9 cellular contexts compared by ENCODE assay signal in the genomic region with DNA sequence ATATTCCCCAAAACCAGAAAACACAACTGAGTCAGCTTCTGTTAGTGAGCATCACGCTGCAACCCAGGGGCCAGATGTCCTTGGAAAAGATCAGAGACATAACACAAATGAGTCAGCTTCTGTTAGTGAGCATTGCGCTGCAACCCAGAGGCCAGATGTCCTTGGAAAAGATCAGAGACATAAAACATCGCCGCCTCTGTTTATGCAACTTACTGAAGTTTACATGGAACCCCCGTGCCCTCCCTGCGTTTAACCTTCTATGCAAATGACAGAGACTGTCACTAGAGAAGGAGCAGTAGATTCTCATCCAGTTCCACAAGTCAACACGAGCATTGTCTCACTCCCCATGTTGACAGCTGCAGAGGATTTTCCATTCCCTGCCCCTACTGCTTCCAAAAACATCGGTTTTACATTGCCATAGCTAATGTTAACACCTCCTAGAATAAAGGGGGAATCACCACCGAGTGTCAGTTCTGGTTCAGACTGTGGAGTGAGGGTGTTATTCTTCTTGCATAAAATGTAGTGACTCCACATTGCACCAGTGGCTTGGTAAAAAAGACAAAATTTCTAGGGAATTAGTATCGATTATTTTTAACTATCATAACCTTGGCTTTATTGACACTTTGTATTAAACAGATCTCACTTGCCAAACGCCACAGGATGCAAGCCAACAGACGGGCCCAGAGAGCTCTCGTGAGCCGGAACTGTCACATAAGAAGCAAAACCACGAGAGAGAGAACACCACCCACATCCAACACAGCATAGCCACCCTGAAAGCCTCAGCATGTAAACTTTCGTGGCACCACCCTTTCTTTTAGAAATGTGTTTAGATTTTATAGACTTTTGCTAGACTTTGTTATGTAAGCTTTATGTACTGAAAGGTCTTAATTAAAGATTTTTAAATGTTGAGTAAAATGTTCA.
A peak's percentile ranks its signal among the peaks of the same experiment; 100 is the strongest.
DNase-seq lines count a peak whose midpoint lies in the region; ATAC-seq, FAIRE-seq and TF ChIP-seq lines count a peak whose summit lies in the region.
"Had no signal": no experiment of that assay in that cellular context is flagged by ENCODE, and none has a peak within 500 bp of the region (broad histone marks: within the 10 kb centered on the region; RNA-seq: fewer than 3 reads in every experiment).

No MANE protein-coding gene starts in this region.

- in situ Hi-C loops in mammary epithelial cell (cut with MboI; ENCODE audit: low sequenced_read_pairs in 2 of 2), result no loop called here

- H2AFZ ChIP-seq in HCT116 (ENCODE audit: low read depth, low read length, poor library complexity, severe bottlenecking) (no peak overlapping the region), mammary epithelial cell (ENCODE audit: low read depth, low read length) (no peak overlapping the region)

- peaks cover 0 to 5% of the 10 kb centered on the region in 2 experiments; a peak in 1 of 4 replicates for H3K4me1 ChIP-seq in HCT116 (ENCODE audit: control insufficient read depth in 1 of 2, insufficient read depth in 2 of 2, low read length in 2 of 2)
- H3K4me1 ChIP-seq in mammary epithelial cell (ENCODE audit: insufficient read depth, low read length), result peaks cover 27% of the 10 kb centered on the region

- 48% methylated on average over 16 of the region's 16 CpGs for WGBS in mammary epithelial cell (ENCODE audit: low coverage, missing lambda C conversion rate)

- peak overlapping the region; percentile 7 for H3K4me3 Mint-ChIP-seq in activated CD4-positive, alpha-beta T cell treated with anti-CD3 and anti-CD28 coated beads for 36 hours

- RAD21 ChIA-PET in HCT116 (lab: Charles Lee; ENCODE audit: low non-redundant PET in 1 of 2, low total read pairs in 2 of 2, uncharacterized antibody in 2 of 2, unreplicated experiment in 2 of 2), result no interaction called here

- H3K4me3 ChIP-seq in HCT116 (replicated peaks in 1 of 2; ENCODE audit: low read depth in 1 of 2, low read length in 2 of 2) (no peak overlapping the region), mammary epithelial cell (replicated peaks in 1 of 3; ENCODE audit: insufficient read depth in 1 of 3, low read depth in 2 of 3, low read length in 3 of 3) (no peak overlapping the region)

- FAIRE-seq in frontal cortex (lab: Jason Lieb, UNC), result no peak

- H3K9ac ChIP-seq in HCT116 (ENCODE audit: low read length) (no peak overlapping the region), mammary epithelial cell (ENCODE audit: insufficient read depth, low read length) (no peak overlapping the region)

- dilution Hi-C loops in mammary epithelial cell (cut with HindIII; ENCODE audit: low sequenced_read_pairs), result no loop called here

- TF ChIP-seq POLR2A in HCT116 (IDR thresholded peaks at IDR 0.05; ENCODE audit: borderline replicate concordance, extremely low read depth, insufficient read depth, insufficient read length), result no peak

- H4K20me1 ChIP-seq in HCT116 (ENCODE audit: insufficient read depth), result no peaks in the 10 kb centered on the region
- no peaks in the 10 kb centered on the region for H4K20me1 ChIP-seq in mammary epithelial cell (ENCODE audit: insufficient read depth, low read length)

- H3K27me3 ChIP-seq in HCT116 (ENCODE audit: insufficient read depth, low read length) (no peaks in the 10 kb centered on the region; the same call in 1 of the 2 replicates), mammary epithelial cell (ENCODE audit: insufficient read depth, low read length) (no peaks in the 10 kb centered on the region)

- peak overlapping the region; percentile 39 for H3K27ac Mint-ChIP-seq in activated CD4-positive, alpha-beta T cell treated with anti-CD3 and anti-CD28 coated beads for 36 hours

- H3K9me3 ChIP-seq in HCT116 (ENCODE audit: control insufficient read depth in 1 of 2, insufficient read depth in 1 of 2, low read depth in 1 of 2, low read length in 2 of 2) (no peaks in the 10 kb centered on the region), mammary epithelial cell (replicated peaks; ENCODE audit: insufficient read depth, low read length) (no peaks in the 10 kb centered on the region)

- TF ChIP-seq RAD21 in HCT116 (IDR thresholded peaks at IDR 0.05; ENCODE audit: low read depth), result no peak

- no peak for ATAC-seq in HCT116
- ATAC-seq in activated CD4-positive, alpha-beta T cell treated with anti-CD3 and anti-CD28 coated beads for 36 hours, result peak; percentile 90
- ATAC-seq in SK-N-SH treated with all-trans-retinoic acid at 6 μM for 48 hours, result no peak
- ATAC-seq in HG03025 (IDR thresholded peaks at IDR 0.05; ENCODE audit: low FRiP score, unreplicated experiment), result no peak

- H3K27ac ChIP-seq in HCT116 (ENCODE audit: low read depth, low read length) (no peak overlapping the region), mammary epithelial cell (ENCODE audit: insufficient read depth, low read depth, low read length) (no peak overlapping the region)

- no peak for TF ChIP-seq CTCF in HCT116 (IDR thresholded peaks at IDR 0.05 in 2 of 3, conservative IDR thresholded peaks at IDR 0.05 in 1 of 3; ENCODE audit: borderline replicate concordance in 1 of 3, insufficient read depth in 1 of 3, low read depth in 2 of 3, low read length in 2 of 3)
- TF ChIP-seq CTCF in mammary epithelial cell (conservative IDR thresholded peaks at IDR 0.05 in 1 of 2, IDR thresholded peaks at IDR 0.05 in 1 of 2; ENCODE audit: extremely low read depth in 1 of 2, insufficient read depth in 1 of 2, low read depth in 1 of 2, low read length in 2 of 2), result no peak

- CTCF ChIA-PET in HCT116 (lab: Charles Lee) (no interaction called here), mammary epithelial cell (lab: Charles Lee; ENCODE audit: low non-redundant PET) (interaction anchor here (0.7 kb wide), 2 partner anchors 113 to 165 kb away, joined by 5 to 10 read pairs; no protein-coding TSS in a partner anchor)
- CTCF ChIA-PET in activated CD4-positive, alpha-beta T cell treated with anti-CD3 and anti-CD28 coated beads for 36 hours (lab: Charles Lee), result interaction anchor here (1.3 kb wide), 1 partner anchor 461 kb away, joined by 3 read pairs; no protein-coding TSS in a partner anchor

- intact Hi-C loops in HCT116 (cut with micrococcal nuclease) (no loop called here), mammary epithelial cell (cut with micrococcal nuclease) (loop anchor here (1.0 kb wide), 1 partner anchor 1370 kb away; no protein-coding TSS in a partner anchor)
- intact Hi-C loops in activated CD4-positive, alpha-beta T cell treated with anti-CD3 and anti-CD28 coated beads for 36 hours (cut with DNase I, micrococcal nuclease), result no loop called here

- no peaks in the 10 kb centered on the region for H3K36me3 Mint-ChIP-seq in activated CD4-positive, alpha-beta T cell treated with anti-CD3 and anti-CD28 coated beads for 36 hours (ENCODE audit: low read depth)

- H3K79me2 ChIP-seq in HCT116 (ENCODE audit: insufficient read depth, low read length) (no peaks in the 10 kb centered on the region), mammary epithelial cell (ENCODE audit: insufficient read depth, low read length) (no peaks in the 10 kb centered on the region)

- POLR2A ChIA-PET in HCT116 (lab: Charles Lee), result no interaction called here
- POLR2A ChIA-PET in activated CD4-positive, alpha-beta T cell treated with anti-CD3 and anti-CD28 coated beads for 36 hours (lab: Charles Lee), result no interaction called here

- no peaks in the 10 kb centered on the region for H3K9me2 ChIP-seq in HCT116 (ENCODE audit: insufficient read depth)

- no TSS peak for BruUV-seq in HCT116 (replicated peaks; lab: Mats Ljungman, UMichigan)
- no TSS peak for BruUV-seq in mammary epithelial cell (replicated peaks; lab: Mats Ljungman, UMichigan)

- no peaks in the 10 kb centered on the region for H3K27me3 Mint-ChIP-seq in activated CD4-positive, alpha-beta T cell treated with anti-CD3 and anti-CD28 coated beads for 36 hours

- peaks cover 36% of the 10 kb centered on the region for H3K4me1 Mint-ChIP-seq in activated CD4-positive, alpha-beta T cell treated with anti-CD3 and anti-CD28 coated beads for 36 hours

- no peaks in the 10 kb centered on the region for H3K9me3 Mint-ChIP-seq in activated CD4-positive, alpha-beta T cell treated with anti-CD3 and anti-CD28 coated beads for 36 hours (ENCODE audit: low read depth)

- DNase-seq in HCT116 (ENCODE audit: low read depth, low spot score), result no peak
- DNase-seq in activated CD4-positive, alpha-beta T cell treated with anti-CD3 and anti-CD28 coated beads for 36 hours, result peak; percentile 65
- DNase-seq in mammary epithelial cell, result peak; percentile 44
- peak; percentile 19 to 25 for DNase-seq in stimulated activated CD4-positive, alpha-beta T cell treated with anti-CD3 and anti-CD28 coated beads, Interleukin-4, amount 100 ng/mL, for 48 hours (ENCODE audit: low read depth in 2 of 2)
- DNase-seq in hippocampal formation (lab: John Stamatoyannopoulos, UW), result no peak
- no peak for DNase-seq in frontal cortex (ENCODE audit: low spot score in 2 of 2)
- DNase-seq: NCI-H1436 had no signal

- H3K36me3 ChIP-seq in HCT116 (ENCODE audit: control insufficient read depth in 1 of 2, insufficient read depth in 2 of 2, low read length in 2 of 2) (no peaks in the 10 kb centered on the region), mammary epithelial cell (ENCODE audit: insufficient read depth, low read length) (no peaks in the 10 kb centered on the region)

- H3K4me2 ChIP-seq in HCT116 (ENCODE audit: low read length) (no peak overlapping the region), mammary epithelial cell (ENCODE audit: insufficient read depth, low read depth, low read length) (peak overlapping the region; percentile 19)

TF ChIP-seq in SK-N-SH treated with all-trans-retinoic acid at 6 μM for 48 hours, 23 proteins besides CTCF, POLR2A, EP300 and RAD21 (continues in another document):
- TF ChIP-seq SNAI2 (CRISPR knock-in tag; IDR thresholded peaks at IDR 0.05) (no peak), PPARA (CRISPR knock-in tag; IDR thresholded peaks at IDR 0.05; ENCODE audit: borderline replicate concordance) (no peak), TOX (CRISPR knock-in tag; IDR thresholded peaks at IDR 0.05; ENCODE audit: borderline replicate concordance) (no peak), RARB (CRISPR knock-in tag; IDR thresholded peaks at IDR 0.05) (no peak)
- TF ChIP-seq, protein P1, sequence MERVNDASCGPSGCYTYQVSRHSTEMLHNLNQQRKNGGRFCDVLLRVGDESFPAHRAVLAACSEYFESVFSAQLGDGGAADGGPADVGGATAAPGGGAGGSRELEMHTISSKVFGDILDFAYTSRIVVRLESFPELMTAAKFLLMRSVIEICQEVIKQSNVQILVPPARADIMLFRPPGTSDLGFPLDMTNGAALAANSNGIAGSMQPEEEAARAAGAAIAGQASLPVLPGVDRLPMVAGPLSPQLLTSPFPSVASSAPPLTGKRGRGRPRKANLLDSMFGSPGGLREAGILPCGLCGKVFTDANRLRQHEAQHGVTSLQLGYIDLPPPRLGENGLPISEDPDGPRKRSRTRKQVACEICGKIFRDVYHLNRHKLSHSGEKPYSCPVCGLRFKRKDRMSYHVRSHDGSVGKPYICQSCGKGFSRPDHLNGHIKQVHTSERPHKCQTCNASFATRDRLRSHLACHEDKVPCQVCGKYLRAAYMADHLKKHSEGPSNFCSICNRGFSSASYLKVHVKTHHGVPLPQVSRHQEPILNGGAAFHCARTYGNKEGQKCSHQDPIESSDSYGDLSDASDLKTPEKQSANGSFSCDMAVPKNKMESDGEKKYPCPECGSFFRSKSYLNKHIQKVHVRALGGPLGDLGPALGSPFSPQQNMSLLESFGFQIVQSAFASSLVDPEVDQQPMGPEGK (CRISPR knock-in tag; IDR thresholded peaks at IDR 0.05; ENCODE audit: borderline replicate concordance), result no peak

Comparison
In these comparisons a context has a peak if more than half of its experiments do, and no peak if none do; other contexts are left out.
1. DNase-seq: peak in activated CD4-positive, alpha-beta T cell treated with anti-CD3 and anti-CD28 coated beads for 36 hours (single experiment), mammary epithelial cell (single experiment) and stimulated activated CD4-positive, alpha-beta T cell treated with anti-CD3 and anti-CD28 coated beads, Interleukin-4, amount 100 ng/mL, for 48 hours (2 of 2); none in HCT116 (single experiment), hippocampal formation (0 of 2) and frontal cortex (0 of 2).